Comparison of ENCODE assay signal across 8 cellular contexts in genomic region chr10:124093076-124093773, GRCh38. TPM values are rescaled to one million over a fixed set of nuclear protein-coding genes. Genes with fewer than 3 reads are reported as not detected.
DNase-seq lines count a peak whose midpoint lies in the region; ATAC-seq and TF ChIP-seq lines count a peak whose summit lies in the region.

CHST15 (minus strand) TSS chr10:124093598; CDS start chr10:124046212, 47,386 bp downstream.

- H3K9me3 Mint-ChIP-seq in activated T-helper 1 cell treated with anti-CD3 and anti-CD28 coated beads, Interleukin-12 subunit alpha, Interleukin-12 subunit beta, Interleukin-2, Interleukin-4 antibody, amounts not matched to agents 30 ng/mL and 10 ng/mL and 1 ng/mL, durations not matched to agents 14 hours and 24 hours and 36 hours, result peaks cover 4% of the 10 kb centered on the region

- peaks cover 60% of the 10 kb centered on the region for H3K27me3 Mint-ChIP-seq in activated T-helper 1 cell treated with anti-CD3 and anti-CD28 coated beads, Interleukin-12 subunit alpha, Interleukin-12 subunit beta, Interleukin-2, Interleukin-4 antibody, amounts not matched to agents 30 ng/mL and 10 ng/mL and 1 ng/mL, durations not matched to agents 14 hours and 24 hours and 36 hours (ENCODE audit: insufficient read depth)

- no peaks in the 10 kb centered on the region for H3K36me3 ChIP-seq in ES-I3 (ENCODE audit: insufficient read depth, low read length)

- no peaks in the 10 kb centered on the region for H3K4me1 Mint-ChIP-seq in activated T-helper 1 cell treated with anti-CD3 and anti-CD28 coated beads, Interleukin-12 subunit alpha, Interleukin-12 subunit beta, Interleukin-2, Interleukin-4 antibody, amounts not matched to agents 30 ng/mL and 10 ng/mL and 1 ng/mL, durations not matched to agents 14 hours and 24 hours and 36 hours (ENCODE audit: low read depth)

- H3K27ac Mint-ChIP-seq in activated T-helper 1 cell treated with anti-CD3 and anti-CD28 coated beads, Interleukin-12 subunit alpha, Interleukin-12 subunit beta, Interleukin-2, Interleukin-4 antibody, amounts not matched to agents 30 ng/mL and 10 ng/mL and 1 ng/mL, durations not matched to agents 14 hours and 24 hours and 36 hours, result no peak within 1 kb of the TSS

- peak within 1 kb of the TSS; percentile 65 for H3K4me3 Mint-ChIP-seq in activated T-helper 1 cell treated with anti-CD3 and anti-CD28 coated beads, Interleukin-12 subunit alpha, Interleukin-12 subunit beta, Interleukin-2, Interleukin-4 antibody, amounts not matched to agents 30 ng/mL and 10 ng/mL and 1 ng/mL, durations not matched to agents 14 hours and 24 hours and 36 hours

- H3K4me1 ChIP-seq in ES-I3 (ENCODE audit: insufficient read depth, low read length), result peaks cover 8% of the 10 kb centered on the region

- DNase-seq in activated T-helper 1 cell treated with anti-CD3 and anti-CD28 coated beads, Interleukin-12 subunit alpha, Interleukin-12 subunit beta, Interleukin-2, Interleukin-4 antibody, amounts not matched to agents 30 ng/mL and 10 ng/mL and 1 ng/mL, durations not matched to agents 14 hours and 24 hours and 36 hours (ENCODE audit: low spot score), result no peak
- DNase-seq in head of caudate nucleus (peak in 40 of 42 donors; percentile 41 to 85 (median 68)), omental fat pad (ENCODE audit: low spot score) (no peak), OCI-M1 (lab: John Stamatoyannopoulos, UW) (no peak)

- TF ChIP-seq CTCF in omental fat pad (IDR thresholded peaks at IDR 0.05), result no peak

- intact Hi-C loops in activated T-helper 1 cell treated with anti-CD3 and anti-CD28 coated beads, Interleukin-12 subunit alpha, Interleukin-12 subunit beta, Interleukin-2, Interleukin-4 antibody, amounts not matched to agents 30 ng/mL and 10 ng/mL and 1 ng/mL, durations not matched to agents 14 hours and 24 hours and 36 hours (cut with micrococcal nuclease), result loop anchor here (5.0 to 10.0 kb wide), 2 partner anchors 96 to 132 kb away; no protein-coding TSS in a partner anchor
- intact Hi-C loops in head of caudate nucleus (cut with DNase I), result no loop called here

- H3K9ac ChIP-seq in ES-I3 (ENCODE audit: low read depth, low read length), result peak within 1 kb of the TSS; percentile 81

- H3K36me3 Mint-ChIP-seq in activated T-helper 1 cell treated with anti-CD3 and anti-CD28 coated beads, Interleukin-12 subunit alpha, Interleukin-12 subunit beta, Interleukin-2, Interleukin-4 antibody, amounts not matched to agents 30 ng/mL and 10 ng/mL and 1 ng/mL, durations not matched to agents 14 hours and 24 hours and 36 hours (ENCODE audit: low read depth), result no peaks in the 10 kb centered on the region

- peak; percentile 26 for ATAC-seq in HG02642 (IDR thresholded peaks at IDR 0.05; ENCODE audit: poor library complexity, unreplicated experiment)
- ATAC-seq in omental fat pad (ENCODE audit: low FRiP score), result peak; percentile 68
- no peak for ATAC-seq in HG03097 (IDR thresholded peaks at IDR 0.05; ENCODE audit: low FRiP score, unreplicated experiment)
- ATAC-seq in HG03196 (IDR thresholded peaks at IDR 0.05; ENCODE audit: unreplicated experiment), result no peak

- H3K9me3 ChIP-seq in ES-I3 (ENCODE audit: control insufficient read depth, insufficient read depth, low read length), result no peaks in the 10 kb centered on the region

RNA-seq across cellular contexts. Expression of gene CHST15, which starts in this region (rescaled TPM):
- 0.15 and 0.18 TPM in 2 replicates for total RNA-seq in activated T-helper 1 cell treated with anti-CD3 and anti-CD28 coated beads, Interleukin-12 subunit alpha, Interleukin-12 subunit beta, Interleukin-2, Interleukin-4 antibody, amounts not matched to agents 30 ng/mL and 10 ng/mL and 1 ng/mL, durations not matched to agents 14 hours and 24 hours and 36 hours
- total RNA-seq in omental fat pad, result 10 to 100 TPM; 35.7 to 69.5 (median 51.1) TPM

Comparison
In these comparisons a context has a peak if more than half of its experiments do, and no peak if none do; other contexts are left out.
1. RNA of gene CHST15 (total RNA-seq): 35.7 to 69.5 TPM in omental fat pad; 0.15 to 0.18 TPM in activated T-helper 1 cell treated with anti-CD3 and anti-CD28 coated beads, Interleukin-12 subunit alpha, Interleukin-12 subunit beta, Interleukin-2, Interleukin-4 antibody, amounts not matched to agents 30 ng/mL and 10 ng/mL and 1 ng/mL, durations not matched to agents 14 hours and 24 hours and 36 hours; every median in the first group is over 10 times any median in the second.
2. ATAC-seq: peak in HG02642 (single experiment) and omental fat pad (single experiment); none in HG03097 (single experiment) and HG03196 (single experiment).
3. DNase-seq: peak in head of caudate nucleus (40 of 42); none in activated T-helper 1 cell treated with anti-CD3 and anti-CD28 coated beads, Interleukin-12 subunit alpha, Interleukin-12 subunit beta, Interleukin-2, Interleukin-4 antibody, amounts not matched to agents 30 ng/mL and 10 ng/mL and 1 ng/mL, durations not matched to agents 14 hours and 24 hours and 36 hours (single experiment), omental fat pad (single experiment) and OCI-M1 (single experiment).